1 cellular context compared by ENCODE assay signal in the genomic region with DNA sequence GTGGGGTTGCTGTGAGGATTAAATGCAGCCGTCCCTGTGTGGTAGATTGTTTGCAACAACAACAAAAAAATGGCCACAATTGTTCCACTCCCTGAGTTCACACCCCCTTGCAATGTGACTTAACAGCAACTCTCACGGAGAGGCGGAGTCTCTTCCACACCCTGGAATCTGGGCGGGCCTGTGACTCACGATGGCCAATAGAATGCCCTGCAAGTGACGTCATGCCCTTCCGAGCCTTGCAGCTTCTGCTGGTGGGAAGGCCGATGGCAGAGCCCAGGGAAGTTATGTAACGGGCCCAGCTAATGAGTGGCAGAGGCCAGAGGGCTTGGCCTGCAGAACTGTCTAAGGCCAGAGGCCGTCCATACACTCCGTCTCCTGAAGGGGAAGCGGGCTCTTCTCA.
A peak's percentile ranks its signal among the peaks of the same experiment; 100 is the strongest.
TF ChIP-seq lines count a peak whose summit lies in the region.

No MANE protein-coding gene starts in this region.

TF ChIP-seq in HepG2, 621 proteins besides CTCF, POLR2A, EP300 and RAD21 (continued from another document and continues in another):
- TF ChIP-seq, protein P1, sequence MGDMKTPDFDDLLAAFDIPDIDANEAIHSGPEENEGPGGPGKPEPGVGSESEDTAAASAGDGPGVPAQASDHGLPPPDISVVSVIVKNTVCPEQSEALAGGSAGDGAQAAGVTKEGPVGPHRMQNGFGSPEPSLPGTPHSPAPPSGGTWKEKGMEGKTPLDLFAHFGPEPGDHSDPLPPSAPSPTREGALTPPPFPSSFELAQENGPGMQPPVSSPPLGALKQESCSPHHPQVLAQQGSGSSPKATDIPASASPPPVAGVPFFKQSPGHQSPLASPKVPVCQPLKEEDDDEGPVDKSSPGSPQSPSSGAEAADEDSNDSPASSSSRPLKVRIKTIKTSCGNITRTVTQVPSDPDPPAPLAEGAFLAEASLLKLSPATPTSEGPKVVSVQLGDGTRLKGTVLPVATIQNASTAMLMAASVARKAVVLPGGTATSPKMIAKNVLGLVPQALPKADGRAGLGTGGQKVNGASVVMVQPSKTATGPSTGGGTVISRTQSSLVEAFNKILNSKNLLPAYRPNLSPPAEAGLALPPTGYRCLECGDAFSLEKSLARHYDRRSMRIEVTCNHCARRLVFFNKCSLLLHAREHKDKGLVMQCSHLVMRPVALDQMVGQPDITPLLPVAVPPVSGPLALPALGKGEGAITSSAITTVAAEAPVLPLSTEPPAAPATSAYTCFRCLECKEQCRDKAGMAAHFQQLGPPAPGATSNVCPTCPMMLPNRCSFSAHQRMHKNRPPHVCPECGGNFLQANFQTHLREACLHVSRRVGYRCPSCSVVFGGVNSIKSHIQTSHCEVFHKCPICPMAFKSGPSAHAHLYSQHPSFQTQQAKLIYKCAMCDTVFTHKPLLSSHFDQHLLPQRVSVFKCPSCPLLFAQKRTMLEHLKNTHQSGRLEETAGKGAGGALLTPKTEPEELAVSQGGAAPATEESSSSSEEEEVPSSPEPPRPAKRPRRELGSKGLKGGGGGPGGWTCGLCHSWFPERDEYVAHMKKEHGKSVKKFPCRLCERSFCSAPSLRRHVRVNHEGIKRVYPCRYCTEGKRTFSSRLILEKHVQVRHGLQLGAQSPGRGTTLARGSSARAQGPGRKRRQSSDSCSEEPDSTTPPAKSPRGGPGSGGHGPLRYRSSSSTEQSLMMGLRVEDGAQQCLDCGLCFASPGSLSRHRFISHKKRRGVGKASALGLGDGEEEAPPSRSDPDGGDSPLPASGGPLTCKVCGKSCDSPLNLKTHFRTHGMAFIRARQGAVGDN (CRISPR knock-in tag; IDR thresholded peaks at IDR 0.05) = peak; percentile 70
- TF ChIP-seq, protein P2, sequence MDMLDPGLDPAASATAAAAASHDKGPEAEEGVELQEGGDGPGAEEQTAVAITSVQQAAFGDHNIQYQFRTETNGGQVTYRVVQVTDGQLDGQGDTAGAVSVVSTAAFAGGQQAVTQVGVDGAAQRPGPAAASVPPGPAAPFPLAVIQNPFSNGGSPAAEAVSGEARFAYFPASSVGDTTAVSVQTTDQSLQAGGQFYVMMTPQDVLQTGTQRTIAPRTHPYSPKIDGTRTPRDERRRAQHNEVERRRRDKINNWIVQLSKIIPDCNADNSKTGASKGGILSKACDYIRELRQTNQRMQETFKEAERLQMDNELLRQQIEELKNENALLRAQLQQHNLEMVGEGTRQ (IDR thresholded peaks at IDR 0.05; ENCODE audit: low read depth, low read length) = peak; percentile 50
- TF ChIP-seq, protein P2 (CRISPR knock-in tag; IDR thresholded peaks at IDR 0.05; ENCODE audit: borderline replicate concordance) = peak; percentile 74; the same call in 1 of the 2 replicates
- TF ChIP-seq ZNF335 (CRISPR knock-in tag; IDR thresholded peaks at IDR 0.05) = peak; percentile 44; the same call in 1 of the 2 replicates
- TF ChIP-seq HOXA7 (CRISPR knock-in tag; IDR thresholded peaks at IDR 0.05) = no peak
- peak; percentile 76; the same call in 1 of the 2 replicates for TF ChIP-seq RFX5 (IDR thresholded peaks at IDR 0.05; ENCODE audit: low read depth, low read length)
- TF ChIP-seq SNRNP70 (IDR thresholded peaks at IDR 0.05; ENCODE audit: low read depth, low read length) = no peak
- 0 out of 2 replicates have a peak, but pooled peaks have one; percentile 42 for TF ChIP-seq THAP11 (CRISPR knock-in tag; IDR thresholded peaks at IDR 0.05)
- no peak for TF ChIP-seq MTA3 (CRISPR knock-in tag; IDR thresholded peaks at IDR 0.05)
- TF ChIP-seq ZNF577 (CRISPR knock-in tag; IDR thresholded peaks at IDR 0.05; ENCODE audit: borderline replicate concordance, low read depth) = no peak
- no peak for TF ChIP-seq MYNN (CRISPR knock-in tag; IDR thresholded peaks at IDR 0.05; ENCODE audit: low read depth)
- TF ChIP-seq ZNF883 (CRISPR knock-in tag; IDR thresholded peaks at IDR 0.05; ENCODE audit: not compliant biosample characterization) = no peak
- no peak for TF ChIP-seq ZNF17 (CRISPR knock-in tag; IDR thresholded peaks at IDR 0.05)
- TF ChIP-seq, protein P3, sequence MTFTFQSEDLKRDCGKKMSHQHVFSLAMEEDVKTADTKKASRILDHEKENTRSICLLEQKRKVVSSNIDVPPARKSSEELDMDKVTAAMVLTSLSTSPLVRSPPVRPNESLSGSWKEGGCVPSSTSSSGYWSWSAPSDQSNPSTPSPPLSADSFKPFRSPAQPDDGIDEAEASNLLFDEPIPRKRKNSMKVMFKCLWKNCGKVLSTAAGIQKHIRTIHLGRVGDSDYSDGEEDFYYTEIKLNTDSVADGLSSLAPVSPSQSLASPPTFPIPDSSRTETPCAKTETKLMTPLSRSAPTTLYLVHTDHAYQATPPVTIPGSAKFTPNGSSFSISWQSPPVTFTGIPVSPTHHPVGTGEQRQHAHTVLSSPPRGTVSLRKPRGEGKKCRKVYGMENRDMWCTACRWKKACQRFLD (CRISPR knock-in tag; IDR thresholded peaks at IDR 0.05; ENCODE audit: borderline replicate concordance) = no peak
- TF ChIP-seq, protein P4, sequence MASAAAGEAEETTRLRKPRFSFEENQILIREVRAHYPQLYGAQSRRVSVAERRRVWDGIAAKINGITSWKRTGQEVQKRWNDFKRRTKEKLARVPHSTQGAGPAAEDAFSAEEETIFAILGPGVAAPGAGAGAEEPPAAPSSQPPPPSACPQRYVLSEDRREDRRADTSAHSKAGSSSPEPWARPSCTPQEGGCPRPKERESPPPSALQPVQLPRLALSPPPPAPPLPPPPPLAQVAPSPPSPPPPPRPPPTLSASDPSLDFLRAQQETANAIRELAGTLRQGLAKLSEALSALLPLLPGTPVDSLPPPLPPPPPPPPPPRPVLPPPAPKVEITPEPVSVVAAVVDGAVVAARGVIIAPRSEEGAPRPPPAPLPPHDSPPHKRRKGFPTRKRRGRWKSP (CRISPR knock-in tag; IDR thresholded peaks at IDR 0.05) = 0 out of 2 replicates have a peak, but pooled peaks have one; percentile 28
- TF ChIP-seq HES4 (CRISPR knock-in tag; IDR thresholded peaks at IDR 0.05; ENCODE audit: borderline replicate concordance) = no peak
- TF ChIP-seq, protein P5, sequence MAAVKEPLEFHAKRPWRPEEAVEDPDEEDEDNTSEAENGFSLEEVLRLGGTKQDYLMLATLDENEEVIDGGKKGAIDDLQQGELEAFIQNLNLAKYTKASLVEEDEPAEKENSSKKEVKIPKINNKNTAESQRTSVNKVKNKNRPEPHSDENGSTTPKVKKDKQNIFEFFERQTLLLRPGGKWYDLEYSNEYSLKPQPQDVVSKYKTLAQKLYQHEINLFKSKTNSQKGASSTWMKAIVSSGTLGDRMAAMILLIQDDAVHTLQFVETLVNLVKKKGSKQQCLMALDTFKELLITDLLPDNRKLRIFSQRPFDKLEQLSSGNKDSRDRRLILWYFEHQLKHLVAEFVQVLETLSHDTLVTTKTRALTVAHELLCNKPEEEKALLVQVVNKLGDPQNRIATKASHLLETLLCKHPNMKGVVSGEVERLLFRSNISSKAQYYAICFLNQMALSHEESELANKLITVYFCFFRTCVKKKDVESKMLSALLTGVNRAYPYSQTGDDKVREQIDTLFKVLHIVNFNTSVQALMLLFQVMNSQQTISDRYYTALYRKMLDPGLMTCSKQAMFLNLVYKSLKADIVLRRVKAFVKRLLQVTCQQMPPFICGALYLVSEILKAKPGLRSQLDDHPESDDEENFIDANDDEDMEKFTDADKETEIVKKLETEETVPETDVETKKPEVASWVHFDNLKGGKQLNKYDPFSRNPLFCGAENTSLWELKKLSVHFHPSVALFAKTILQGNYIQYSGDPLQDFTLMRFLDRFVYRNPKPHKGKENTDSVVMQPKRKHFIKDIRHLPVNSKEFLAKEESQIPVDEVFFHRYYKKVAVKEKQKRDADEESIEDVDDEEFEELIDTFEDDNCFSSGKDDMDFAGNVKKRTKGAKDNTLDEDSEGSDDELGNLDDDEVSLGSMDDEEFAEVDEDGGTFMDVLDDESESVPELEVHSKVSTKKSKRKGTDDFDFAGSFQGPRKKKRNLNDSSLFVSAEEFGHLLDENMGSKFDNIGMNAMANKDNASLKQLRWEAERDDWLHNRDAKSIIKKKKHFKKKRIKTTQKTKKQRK (IDR thresholded peaks at IDR 0.05; ENCODE audit: low read length) = no peak
- TF ChIP-seq CBFB (CRISPR knock-in tag; IDR thresholded peaks at IDR 0.05) = no peak
- no peak for TF ChIP-seq ZNF253 (CRISPR knock-in tag; IDR thresholded peaks at IDR 0.05; ENCODE audit: borderline replicate concordance)
- TF ChIP-seq, protein P6, sequence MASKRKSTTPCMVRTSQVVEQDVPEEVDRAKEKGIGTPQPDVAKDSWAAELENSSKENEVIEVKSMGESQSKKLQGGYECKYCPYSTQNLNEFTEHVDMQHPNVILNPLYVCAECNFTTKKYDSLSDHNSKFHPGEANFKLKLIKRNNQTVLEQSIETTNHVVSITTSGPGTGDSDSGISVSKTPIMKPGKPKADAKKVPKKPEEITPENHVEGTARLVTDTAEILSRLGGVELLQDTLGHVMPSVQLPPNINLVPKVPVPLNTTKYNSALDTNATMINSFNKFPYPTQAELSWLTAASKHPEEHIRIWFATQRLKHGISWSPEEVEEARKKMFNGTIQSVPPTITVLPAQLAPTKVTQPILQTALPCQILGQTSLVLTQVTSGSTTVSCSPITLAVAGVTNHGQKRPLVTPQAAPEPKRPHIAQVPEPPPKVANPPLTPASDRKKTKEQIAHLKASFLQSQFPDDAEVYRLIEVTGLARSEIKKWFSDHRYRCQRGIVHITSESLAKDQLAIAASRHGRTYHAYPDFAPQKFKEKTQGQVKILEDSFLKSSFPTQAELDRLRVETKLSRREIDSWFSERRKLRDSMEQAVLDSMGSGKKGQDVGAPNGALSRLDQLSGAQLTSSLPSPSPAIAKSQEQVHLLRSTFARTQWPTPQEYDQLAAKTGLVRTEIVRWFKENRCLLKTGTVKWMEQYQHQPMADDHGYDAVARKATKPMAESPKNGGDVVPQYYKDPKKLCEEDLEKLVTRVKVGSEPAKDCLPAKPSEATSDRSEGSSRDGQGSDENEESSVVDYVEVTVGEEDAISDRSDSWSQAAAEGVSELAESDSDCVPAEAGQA (IDR thresholded peaks at IDR 0.05; ENCODE audit: low read depth) = no peak; the same call in 1 of the 2 replicates
- TF ChIP-seq, protein P6 (CRISPR knock-in tag; IDR thresholded peaks at IDR 0.05; ENCODE audit: borderline replicate concordance) = no peak
- TF ChIP-seq ZNF501 (CRISPR knock-in tag; IDR thresholded peaks at IDR 0.05) = peak; percentile 80
- no peak for TF ChIP-seq ZNF775 (CRISPR knock-in tag; IDR thresholded peaks at IDR 0.05; ENCODE audit: borderline replicate concordance)
- no peak for TF ChIP-seq ZBTB2 (CRISPR knock-in tag; IDR thresholded peaks at IDR 0.05; ENCODE audit: low read depth)
- TF ChIP-seq MED8 (CRISPR knock-in tag; IDR thresholded peaks at IDR 0.05; ENCODE audit: insufficient replicate concordance) = no peak
- no peak for TF ChIP-seq ZNF354B (CRISPR knock-in tag; IDR thresholded peaks at IDR 0.05)
- no peak for TF ChIP-seq NPAS2 (CRISPR knock-in tag; IDR thresholded peaks at IDR 0.05; ENCODE audit: borderline replicate concordance)
- no peak for TF ChIP-seq NFE2L2 (IDR thresholded peaks at IDR 0.05; ENCODE audit: low read length)
- TF ChIP-seq ZNF34 (CRISPR knock-in tag; IDR thresholded peaks at IDR 0.05; ENCODE audit: borderline replicate concordance) = no peak
- no peak; the same call in 1 of the 2 replicates for TF ChIP-seq MYC (CRISPR knock-in tag; IDR thresholded peaks at IDR 0.05; ENCODE audit: borderline replicate concordance)
- no peak for TF ChIP-seq ZNF83 (CRISPR knock-in tag; IDR thresholded peaks at IDR 0.05; ENCODE audit: borderline replicate concordance)
- TF ChIP-seq REXO4 (CRISPR knock-in tag; IDR thresholded peaks at IDR 0.05; ENCODE audit: borderline replicate concordance) = no peak
- TF ChIP-seq ZNF572 (CRISPR knock-in tag; IDR thresholded peaks at IDR 0.05) = no peak
- no peak for TF ChIP-seq SNAPC5 (CRISPR knock-in tag; IDR thresholded peaks at IDR 0.05; ENCODE audit: borderline replicate concordance)
- TF ChIP-seq, protein P7, sequence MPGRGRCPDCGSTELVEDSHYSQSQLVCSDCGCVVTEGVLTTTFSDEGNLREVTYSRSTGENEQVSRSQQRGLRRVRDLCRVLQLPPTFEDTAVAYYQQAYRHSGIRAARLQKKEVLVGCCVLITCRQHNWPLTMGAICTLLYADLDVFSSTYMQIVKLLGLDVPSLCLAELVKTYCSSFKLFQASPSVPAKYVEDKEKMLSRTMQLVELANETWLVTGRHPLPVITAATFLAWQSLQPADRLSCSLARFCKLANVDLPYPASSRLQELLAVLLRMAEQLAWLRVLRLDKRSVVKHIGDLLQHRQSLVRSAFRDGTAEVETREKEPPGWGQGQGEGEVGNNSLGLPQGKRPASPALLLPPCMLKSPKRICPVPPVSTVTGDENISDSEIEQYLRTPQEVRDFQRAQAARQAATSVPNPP (CRISPR knock-in tag; IDR thresholded peaks at IDR 0.05) = no peak
- no peak for TF ChIP-seq ZNF441 (CRISPR knock-in tag; IDR thresholded peaks at IDR 0.05; ENCODE audit: borderline replicate concordance)
- TF ChIP-seq XRCC5 (optimal IDR thresholded peaks at IDR 0.05; ENCODE audit: low read length) = peak; percentile 70
- no peak for TF ChIP-seq ARHGAP35 (CRISPR knock-in tag; IDR thresholded peaks at IDR 0.05; ENCODE audit: borderline replicate concordance)
- no peak for TF ChIP-seq KAT8 (CRISPR knock-in tag; IDR thresholded peaks at IDR 0.05)
